In genomic region chr5:179791881-179792611, GRCh38 we compare ENCODE assay signal across 9 cellular contexts. TPM values are rescaled to one million over a fixed set of nuclear protein-coding genes. Genes with fewer than 3 reads are reported as not detected.
DNase-seq lines count a peak whose midpoint lies in the region; ATAC-seq and TF ChIP-seq lines count a peak whose summit lies in the region.
"Had no signal": no experiment of that assay in that cellular context is flagged by ENCODE, and none has a peak within 500 bp of the region (broad histone marks: within the 10 kb centered on the region; RNA-seq: fewer than 3 reads in every experiment).

No MANE protein-coding gene starts in this region.

- POLR2A ChIA-PET in T-cell (lab: Charles Lee): interaction anchor here in 1 of 2 donors (0.6 kb wide), 1 partner anchor 49 kb away, joined by 3 read pairs; no protein-coding TSS in a partner anchor

- H3K36me3 Mint-ChIP-seq in T-cell: no peaks in the 10 kb centered on the region
- peaks cover 8 to 15% of the 10 kb centered on the region in 2 donors for H3K36me3 Mint-ChIP-seq in stimulated activated naive B cell treated with anti-CD40 and anti-IgM and Interleukin-4, amounts not matched to agents 10 μg/mL and 1 μg/mL and 100 μg/mL, for 72 hours

- no peaks in the 10 kb centered on the region for H3K27me3 Mint-ChIP-seq in T-cell
- no peaks in the 10 kb centered on the region for H3K27me3 Mint-ChIP-seq in stimulated activated naive B cell treated with anti-CD40 and anti-IgM and Interleukin-4, amounts not matched to agents 10 μg/mL and 1 μg/mL and 100 μg/mL, for 72 hours

- no peak overlapping the region for H3K4me3 ChIP-seq in left ventricle myocardium inferior

- TF ChIP-seq CTCF in left ventricle myocardium inferior (IDR thresholded peaks at IDR 0.05; ENCODE audit: borderline replicate concordance): no peak

- no peaks in the 10 kb centered on the region for H3K27me3 ChIP-seq in left ventricle myocardium inferior (ENCODE audit: low read depth)

- H3K36me3 ChIP-seq in left ventricle myocardium inferior: no peaks in the 10 kb centered on the region

- H3K27ac Mint-ChIP-seq in T-cell: peak overlapping the region; percentile 64 to 69
- peak overlapping the region; percentile 47 for H3K27ac Mint-ChIP-seq in stimulated activated naive B cell treated with anti-CD40 and anti-IgM and Interleukin-4, amounts not matched to agents 10 μg/mL and 1 μg/mL and 100 μg/mL, for 72 hours
- H3K27ac Mint-ChIP-seq: activated naive CD4-positive, alpha-beta T cell treated with anti-CD3 and anti-CD28 coated beads for 36 hours had no signal

- intact Hi-C loops in left ventricle myocardium inferior (cut with micrococcal nuclease): no loop called here

- CTCF ChIA-PET in T-cell (lab: Charles Lee): no interaction called here

- H3K27ac ChIP-seq in left ventricle myocardium inferior (replicated peaks): peak overlapping the region; percentile 88

- no peaks in the 10 kb centered on the region for H3K9me3 ChIP-seq in left ventricle myocardium inferior (replicated peaks)

- peak overlapping the region in 1 of 3 donors; percentile 31 for H3K4me3 Mint-ChIP-seq in T-cell
- H3K4me3 Mint-ChIP-seq in stimulated activated naive B cell treated with anti-CD40 and anti-IgM and Interleukin-4, amounts not matched to agents 10 μg/mL and 1 μg/mL and 100 μg/mL, for 72 hours: no peak overlapping the region
- H3K4me3 Mint-ChIP-seq: activated naive CD4-positive, alpha-beta T cell treated with anti-CD3 and anti-CD28 coated beads for 36 hours had no signal

- DNase-seq in T-cell (no peak), left ventricle myocardium inferior (peak; percentile 56), HUDEP-2 (lab: John Stamatoyannopoulos, UW; ENCODE audit: unreplicated experiment in 76 of 76) (no peak), DMS 273 (lab: John Stamatoyannopoulos, UW; ENCODE audit: unreplicated experiment) (no peak)
- no peak for DNase-seq in stimulated activated naive B cell treated with anti-CD40 and anti-IgM and Interleukin-4, amounts not matched to agents 10 μg/mL and 1 μg/mL and 100 μg/mL, for 72 hours
- no peak for DNase-seq in stimulated activated CD4-positive, alpha-beta T cell treated with anti-CD3 and anti-CD28 coated beads, Interleukin-1b, Interleukin-23, amount 100 ng/mL, for 48 hours
- DNase-seq: activated naive CD4-positive, alpha-beta T cell treated with anti-CD3 and anti-CD28 coated beads for 36 hours; DMS53; effector CD4-positive, alpha-beta T cell had no signal

- ATAC-seq in T-cell (replicated peaks in 1 of 4): no peak
- ATAC-seq in stimulated activated naive B cell treated with anti-CD40 and anti-IgM and Interleukin-4, amounts not matched to agents 10 μg/mL and 1 μg/mL and 100 μg/mL, for 72 hours (replicated peaks): no peak

- no peaks in the 10 kb centered on the region for H3K9me3 Mint-ChIP-seq in T-cell
- H3K9me3 Mint-ChIP-seq in stimulated activated naive B cell treated with anti-CD40 and anti-IgM and Interleukin-4, amounts not matched to agents 10 μg/mL and 1 μg/mL and 100 μg/mL, for 72 hours: peaks cover 0 to 2% of the 10 kb centered on the region in 2 donors

- H3K4me1 Mint-ChIP-seq in T-cell: peaks cover 26 to 32% (median 26%) of the 10 kb centered on the region in 3 donors
- peaks cover 31 to 47% of the 10 kb centered on the region in 2 donors for H3K4me1 Mint-ChIP-seq in stimulated activated naive B cell treated with anti-CD40 and anti-IgM and Interleukin-4, amounts not matched to agents 10 μg/mL and 1 μg/mL and 100 μg/mL, for 72 hours

- H3K4me1 ChIP-seq in left ventricle myocardium inferior: peaks cover 56% of the 10 kb centered on the region

RNA-seq across cellular contexts. Expression of gene LTC4S, which starts 1.7 kb away (rescaled TPM):
- total RNA-seq in T-cell: 10 to 100 TPM in 1 of 5 donors, 1 to 10 TPM in 4; 3.6 to 12.6 (median 8.1) TPM
- total RNA-seq in left ventricle myocardium inferior: 10.9 TPM

RNA-seq across cellular contexts. Expression of gene MGAT4B, which starts 14.6 kb away (rescaled TPM):
- total RNA-seq in T-cell (100 to 1,000 TPM; 119 to 159 (median 132) TPM), left ventricle myocardium inferior (98.7 TPM)

RNA-seq across cellular contexts. Expression of gene SQSTM1, which starts 28.7 kb away (rescaled TPM):
- 100 to 1,000 TPM; 220 to 327 (median 280) TPM for total RNA-seq in T-cell
- total RNA-seq in left ventricle myocardium inferior: 438 TPM

RNA-seq across cellular contexts. Expression of gene MAML1, which starts 59.4 kb away (rescaled TPM):
- total RNA-seq in T-cell: 10 to 100 TPM; 31.3 to 56.4 (median 50.6) TPM
- total RNA-seq in left ventricle myocardium inferior: 11.8 TPM
